21 cellular contexts compared by ENCODE assay signal in the genomic region with DNA sequence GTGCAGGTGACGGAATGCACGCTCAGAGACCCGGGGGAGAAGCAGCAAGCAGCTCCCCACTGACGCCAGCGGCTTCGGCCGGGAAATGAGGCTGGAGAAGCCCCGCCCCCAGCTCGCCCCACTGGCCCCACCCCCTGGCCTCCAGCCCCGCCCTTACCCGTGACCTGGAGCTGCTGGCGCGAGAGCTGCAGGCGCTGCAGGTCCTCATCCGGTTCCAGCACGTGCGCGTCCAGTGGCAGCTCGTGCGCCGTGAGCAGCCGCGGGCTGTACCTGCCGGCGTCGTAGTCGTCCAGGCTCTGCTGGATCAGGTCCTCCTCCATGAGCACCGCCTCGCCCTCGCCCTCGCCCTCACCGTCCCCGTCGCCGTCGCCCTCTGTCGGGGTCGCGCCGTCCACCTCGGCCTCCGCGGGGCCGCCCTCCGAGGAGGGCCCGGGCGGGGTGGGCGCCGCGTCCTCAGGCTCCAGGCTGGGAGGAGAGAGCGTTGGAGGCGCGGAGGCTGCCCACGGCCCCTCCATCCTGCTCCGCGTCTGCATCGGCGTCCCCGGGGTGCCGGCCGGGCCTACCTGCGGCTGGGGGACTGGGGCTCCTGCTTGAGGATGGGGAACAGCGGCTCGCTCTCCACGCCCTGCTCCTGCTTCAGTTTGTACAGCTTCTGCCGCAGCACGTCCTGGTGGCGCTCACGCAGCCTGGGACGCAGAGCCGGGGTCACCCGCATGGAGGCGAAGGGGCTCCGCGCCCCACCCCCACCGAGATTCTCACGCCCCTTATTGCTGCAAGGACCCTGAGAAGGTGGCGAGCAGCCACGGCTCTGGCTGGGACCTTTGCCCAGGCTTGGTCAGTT. TPM values are rescaled to one million over a fixed set of nuclear protein-coding genes. Genes with fewer than 3 reads are reported as not detected.
A peak's percentile ranks its signal among the peaks of the same experiment; 100 is the strongest.
DNase-seq lines count a peak whose midpoint lies in the region; ATAC-seq and TF ChIP-seq lines count a peak whose summit lies in the region.
"Had no signal": no experiment of that assay in that cellular context is flagged by ENCODE, and none has a peak within 500 bp of the region (broad histone marks: within the 10 kb centered on the region; RNA-seq: fewer than 3 reads in every experiment).

No MANE protein-coding gene starts in this region.

- no peaks in the 10 kb centered on the region for H3K27me3 ChIP-seq in liver (ENCODE audit: control insufficient read depth in 4 of 4, insufficient read depth in 4 of 4, low read length in 3 of 4)
- H3K27me3 ChIP-seq: body of pancreas had no signal

- H3K36me3 ChIP-seq in liver (ENCODE audit: control insufficient read depth in 4 of 4, insufficient read depth in 3 of 4, low read depth in 1 of 4, low read length in 3 of 4) = peaks cover 4 to 26% (median 8%) of the 10 kb centered on the region in 4 donors

- no peak overlapping the region for H3K4me3 ChIP-seq in liver (ENCODE audit: low read depth in 1 of 3, low read length in 3 of 3)
- H3K4me3 ChIP-seq: body of pancreas had no signal

- ATAC-seq in stimulated activated naive CD8-positive, alpha-beta T cell treated with anti-CD3 and anti-CD28 coated beads, Interleukin-15, amount 100 ng/mL, for 72 hours = peak; percentile 19
- no peak for ATAC-seq in stimulated activated naive CD8-positive, alpha-beta T cell treated with anti-CD3 and anti-CD28 coated beads, Interleukin-15, Interleukin-2, amounts not matched to agents 100 U/mL and 50 U/mL, for 24 hours
- ATAC-seq in GM18861 (IDR thresholded peaks at IDR 0.05; ENCODE audit: unreplicated experiment) = no peak
- no peak for ATAC-seq in activated T-cell treated with anti-CD3 and anti-CD28 coated beads, Interleukin-2, amount 50 U/mL, for 72 hours (replicated peaks in 1 of 2)
- ATAC-seq: body of pancreas, left ventricle myocardium superior, PC-3 had no signal

- H3K4me1 ChIP-seq in liver (ENCODE audit: control insufficient read depth in 4 of 4, insufficient read depth in 4 of 4, low read length in 3 of 4) = peaks cover 0 to 2% (median under 1%) of the 10 kb centered on the region in 4 donors
- H3K4me1 ChIP-seq: body of pancreas had no signal

- no peak for TF ChIP-seq RAD21 in liver (IDR thresholded peaks at IDR 0.05)

- no peaks in the 10 kb centered on the region for H3K9me3 Mint-ChIP-seq in stimulated activated naive CD8-positive, alpha-beta T cell treated with anti-CD3 and anti-CD28 coated beads, Interleukin-15, amount 100 ng/mL, for 72 hours
- H3K9me3 Mint-ChIP-seq in activated T-cell treated with anti-CD3 and anti-CD28 coated beads, Interleukin-2, amount 50 U/mL, for 72 hours = no peaks in the 10 kb centered on the region
- H3K9me3 Mint-ChIP-seq: activated CD4-positive, alpha-beta T cell treated with anti-CD3 and anti-CD28 coated beads, Interleukin-2, amount 10 ng/mL, durations not matched to agents 24 days and 14 days; activated naive CD8-positive, alpha-beta T cell treated with anti-CD3 and anti-CD28 coated beads, Interleukin-2, amount 10 ng/mL, durations not matched to agents 7 days and 5 days; activated T-helper 2 cell treated with anti-CD3 and anti-CD28 coated beads, Interferon-gamma antibody, Interleukin-2, Interleukin-4, amounts not matched to agents 10 μg/mL and 5 μg/mL and 100 μg/mL, durations not matched to agents 14 hours and 24 hours and 36 hours had no signal

- no peak overlapping the region for H3K27ac Mint-ChIP-seq in stimulated activated naive CD8-positive, alpha-beta T cell treated with anti-CD3 and anti-CD28 coated beads, Interleukin-15, amount 100 ng/mL, for 72 hours
- H3K27ac Mint-ChIP-seq in activated T-cell treated with anti-CD3 and anti-CD28 coated beads, Interleukin-2, amount 50 U/mL, for 72 hours = no peak overlapping the region
- H3K27ac Mint-ChIP-seq: activated CD4-positive, alpha-beta T cell treated with anti-CD3 and anti-CD28 coated beads, Interleukin-2, amount 10 ng/mL, durations not matched to agents 24 days and 14 days; activated naive CD8-positive, alpha-beta T cell treated with anti-CD3 and anti-CD28 coated beads, Interleukin-2, amount 10 ng/mL, durations not matched to agents 7 days and 5 days; activated T-helper 2 cell treated with anti-CD3 and anti-CD28 coated beads, Interferon-gamma antibody, Interleukin-2, Interleukin-4, amounts not matched to agents 10 μg/mL and 5 μg/mL and 100 μg/mL, durations not matched to agents 14 hours and 24 hours and 36 hours; B cell had no signal

- DNase-seq in stimulated activated naive CD8-positive, alpha-beta T cell treated with anti-CD3 and anti-CD28 coated beads, Interleukin-15, amount 100 ng/mL, for 72 hours = no peak
- DNase-seq in stimulated activated naive CD8-positive, alpha-beta T cell treated with anti-CD3 and anti-CD28 coated beads, Interleukin-15, Interleukin-2, amounts not matched to agents 100 U/mL and 50 U/mL, for 24 hours = no peak
- DNase-seq in activated T-cell treated with anti-CD3 and anti-CD28 coated beads, Interleukin-2, amount 50 U/mL, for 72 hours = no peak
- DNase-seq in midbrain (lab: John Stamatoyannopoulos, UW) = no peak
- DNase-seq: activated CD4-positive, alpha-beta T cell treated with anti-CD3 and anti-CD28 coated beads, Interleukin-2, amount 10 ng/mL, durations not matched to agents 24 days and 14 days; body of pancreas; DND-41; HCEC 1CT; head of caudate nucleus; left ventricle myocardium superior; NCI-H187 treated with DMSO at 0.1 percent for 48 hours; PC-3; SIG-M5; stimulated activated CD4-positive, alpha-beta T cell treated with anti-CD3 and anti-CD28 coated beads, Interleukin-4, amount 100 ng/mL, for 4 hours had no signal

- H3K4me3 Mint-ChIP-seq in stimulated activated naive CD8-positive, alpha-beta T cell treated with anti-CD3 and anti-CD28 coated beads, Interleukin-15, amount 100 ng/mL, for 72 hours = no peak overlapping the region
- H3K4me3 Mint-ChIP-seq in activated T-cell treated with anti-CD3 and anti-CD28 coated beads, Interleukin-2, amount 50 U/mL, for 72 hours = no peak overlapping the region
- H3K4me3 Mint-ChIP-seq: activated CD4-positive, alpha-beta T cell treated with anti-CD3 and anti-CD28 coated beads, Interleukin-2, amount 10 ng/mL, durations not matched to agents 24 days and 14 days; activated naive CD8-positive, alpha-beta T cell treated with anti-CD3 and anti-CD28 coated beads, Interleukin-2, amount 10 ng/mL, durations not matched to agents 7 days and 5 days; B cell had no signal

- WGBS in liver = 85% methylated on average over 79 of the region's 79 CpGs

- no peak overlapping the region for H3K9ac ChIP-seq in liver (ENCODE audit: low read depth in 1 of 2, low read length in 2 of 2)

- H3K36me3 Mint-ChIP-seq in activated T-cell treated with anti-CD3 and anti-CD28 coated beads, Interleukin-2, amount 50 U/mL, for 72 hours (ENCODE audit: insufficient read depth in 2 of 2) = peaks cover 0 to 7% of the 10 kb centered on the region in 2 donors

- H3K27ac ChIP-seq in liver (ENCODE audit: low read depth in 1 of 2, low read length in 2 of 2) = peak overlapping the region; percentile 44 to 50
- H3K27ac ChIP-seq: body of pancreas, neutrophil had no signal

- no peaks in the 10 kb centered on the region for H3K9me3 ChIP-seq in liver (ENCODE audit: control insufficient read depth in 4 of 4, low read length in 3 of 4)
- H3K9me3 ChIP-seq: body of pancreas, neutrophil had no signal

- TF ChIP-seq CTCF in liver (IDR thresholded peaks at IDR 0.05; ENCODE audit: low read depth, low read length, missing input control) = no peak

- no peaks in the 10 kb centered on the region for H3K27me3 Mint-ChIP-seq in stimulated activated naive CD8-positive, alpha-beta T cell treated with anti-CD3 and anti-CD28 coated beads, Interleukin-15, amount 100 ng/mL, for 72 hours
- H3K27me3 Mint-ChIP-seq in activated T-cell treated with anti-CD3 and anti-CD28 coated beads, Interleukin-2, amount 50 U/mL, for 72 hours (ENCODE audit: low read depth) = peaks cover 2% of the 10 kb centered on the region
- H3K27me3 Mint-ChIP-seq: activated CD4-positive, alpha-beta T cell treated with anti-CD3 and anti-CD28 coated beads, Interleukin-2, amount 10 ng/mL, durations not matched to agents 24 days and 14 days; activated naive CD8-positive, alpha-beta T cell treated with anti-CD3 and anti-CD28 coated beads, Interleukin-2, amount 10 ng/mL, durations not matched to agents 7 days and 5 days; B cell had no signal

- peaks cover 17% of the 10 kb centered on the region for H3K4me1 Mint-ChIP-seq in stimulated activated naive CD8-positive, alpha-beta T cell treated with anti-CD3 and anti-CD28 coated beads, Interleukin-15, amount 100 ng/mL, for 72 hours
- peaks cover 13% of the 10 kb centered on the region for H3K4me1 Mint-ChIP-seq in activated T-cell treated with anti-CD3 and anti-CD28 coated beads, Interleukin-2, amount 50 U/mL, for 72 hours (ENCODE audit: low read depth)

TF ChIP-seq in liver, 16 proteins besides CTCF, POLR2A, EP300 and RAD21 (continues in another document):
- TF ChIP-seq ATF3 (IDR thresholded peaks at IDR 0.05) (no peak), HNF4A (conservative IDR thresholded peaks at IDR 0.05) (no peak), YY1 (IDR thresholded peaks at IDR 0.05) (no peak), HNF4G (IDR thresholded peaks at IDR 0.05) (no peak), FOXA2 (IDR thresholded peaks at IDR 0.05) (no peak), RXRA (IDR thresholded peaks at IDR 0.05) (no peak), JUND (IDR thresholded peaks at IDR 0.05) (no peak), EGR1 (IDR thresholded peaks at IDR 0.05; ENCODE audit: low read depth in 2 of 2) (no peak), SP1 (IDR thresholded peaks at IDR 0.05) (no peak)

RNA-seq across cellular contexts. Expression of gene TBXA2R, which starts 6.4 kb away (rescaled TPM):
- total RNA-seq in liver = 1 to 10 TPM; 1.7 to 6.0 TPM
- 1 to 10 TPM; 5.0 to 5.9 TPM for polyA plus RNA-seq in liver
- 1 to 10 TPM; 1.5 to 2.9 TPM for total RNA-seq in activated T-cell treated with anti-CD3 and anti-CD28 coated beads, Interleukin-2, amount 50 U/mL, for 72 hours
- total RNA-seq: HT-29 had no signal

RNA-seq across cellular contexts. Expression of gene CACTIN, which starts 13.5 kb away (rescaled TPM):
- total RNA-seq in liver = 10 to 100 TPM; 12.7 to 13.2 TPM
- 1 to 10 TPM; 1.9 to 7.4 TPM for polyA plus RNA-seq in liver
- total RNA-seq in activated T-cell treated with anti-CD3 and anti-CD28 coated beads, Interleukin-2, amount 50 U/mL, for 72 hours = 10 to 100 TPM; 24.4 to 31.2 TPM

RNA-seq across cellular contexts. Expression of gene GIPC3, which starts 27.8 kb away (rescaled TPM):
- under 1 TPM; 0.23 to 0.25 TPM for total RNA-seq in liver
- polyA plus RNA-seq in liver = under 1 TPM; 0.25 to 0.95 TPM
- 1 to 10 TPM in 1 of 2 donors, under 1 TPM in 1; 0.65 to 1.1 TPM for total RNA-seq in activated T-cell treated with anti-CD3 and anti-CD28 coated beads, Interleukin-2, amount 50 U/mL, for 72 hours
- total RNA-seq: HT-29 had no signal

RNA-seq across cellular contexts. Expression of gene HMG20B, which starts 40.4 kb away (rescaled TPM):
- 10 to 100 TPM; 28.6 to 35.1 TPM for total RNA-seq in liver
- polyA plus RNA-seq in liver = 10 to 100 TPM; 29.3 to 31.7 TPM
- total RNA-seq in activated T-cell treated with anti-CD3 and anti-CD28 coated beads, Interleukin-2, amount 50 U/mL, for 72 hours = 10 to 100 TPM; 68.9 to 78.3 TPM

RNA-seq across cellular contexts. Expression of gene MFSD12, which starts 55.7 kb away (rescaled TPM):
- total RNA-seq in liver = 10 to 100 TPM; 21.7 to 43.6 TPM
- 10 to 100 TPM in 1 of 2 donors, 1 to 10 TPM in 1; 9.4 to 27.5 TPM for polyA plus RNA-seq in liver
- total RNA-seq in activated T-cell treated with anti-CD3 and anti-CD28 coated beads, Interleukin-2, amount 50 U/mL, for 72 hours = 10 to 100 TPM; 50.8 to 69.9 TPM
